In genomic region chr20:12083269-12083668, GRCh38 we compare ENCODE assay signal across 33 cellular contexts.
DNase-seq lines count a peak whose midpoint lies in the region; ATAC-seq, FAIRE-seq and TF ChIP-seq lines count a peak whose summit lies in the region.
"Had no signal": no experiment of that assay in that cellular context is flagged by ENCODE, and none has a peak within 500 bp of the region (broad histone marks: within the 10 kb centered on the region; RNA-seq: fewer than 3 reads in every experiment).

No MANE protein-coding gene starts in this region.

- WGBS in HepG2 (ENCODE audit: low lambda C conversion rate): 17% methylated on average over 2 of the region's 2 CpGs
- 75% methylated on average over 2 of the region's 2 CpGs for WGBS in right lobe of liver (ENCODE audit: insufficient coverage, low coverage, low lambda C conversion rate, missing lambda C conversion rate)
- WGBS in GM12878 (ENCODE audit: insufficient coverage, insufficient replicate concordance, low lambda C conversion rate, missing lambda C conversion rate): 22% methylated on average over 2 of the region's 2 CpGs

- SMC1A ChIA-PET in GM12878 (lab: Charles Lee; ENCODE audit: uncharacterized antibody, unreplicated experiment): no interaction called here

- H3K27me3 ChIP-seq in HepG2 (ENCODE audit: control insufficient read depth in 1 of 2, insufficient read depth in 2 of 2, low read length in 2 of 2) (no peaks in the 10 kb centered on the region), right lobe of liver (no peaks in the 10 kb centered on the region), GM12878 (replicated peaks in 1 of 2; ENCODE audit: control insufficient read depth in 2 of 2, insufficient read depth in 2 of 2, low read length in 1 of 2) (no peaks in the 10 kb centered on the region)
- H3K27me3 ChIP-seq: BE2C; BLaER1; BLaER1 treated with 17β-estradiol and CSF1 and Interleukin-3, amounts not matched to agents 10 nM and 100 nM had no signal

- BruUV-seq in HepG2 (replicated peaks; lab: Mats Ljungman, UMichigan) (no TSS peak), GM12878 (replicated peaks; lab: Mats Ljungman, UMichigan) (no TSS peak)

- H3K79me2 ChIP-seq in HepG2 (ENCODE audit: insufficient read depth, low read length) (no peaks in the 10 kb centered on the region), GM12878 (ENCODE audit: control insufficient read depth, insufficient read depth, low read length) (no peaks in the 10 kb centered on the region)

- H3K36me3 ChIP-seq in HepG2 (replicated peaks in 1 of 2; ENCODE audit: control insufficient read depth in 1 of 2, insufficient read depth in 2 of 2, low read length in 2 of 2) (no peaks in the 10 kb centered on the region), right lobe of liver (no peaks in the 10 kb centered on the region), HEK293 (ENCODE audit: control insufficient read depth in 2 of 2, insufficient read depth in 1 of 2, low read length in 2 of 2) (no peaks in the 10 kb centered on the region), GM12878 (ENCODE audit: control insufficient read depth in 2 of 2, insufficient read depth in 2 of 2, low read length in 1 of 2) (no peaks in the 10 kb centered on the region)
- H3K36me3 ChIP-seq: BE2C; BLaER1; BLaER1 treated with 17β-estradiol and CSF1 and Interleukin-3, amounts not matched to agents 10 nM and 100 nM had no signal

- TF ChIP-seq RAD21 in HepG2 (CRISPR knock-in tag; IDR thresholded peaks at IDR 0.05) (no peak), GM12878 (IDR thresholded peaks at IDR 0.05; ENCODE audit: insufficient read depth, low read depth, low read length) (no peak)

- H3K4me3 ChIP-seq in HepG2 (replicated peaks in 1 of 3; ENCODE audit: insufficient read depth in 1 of 3, low read depth in 2 of 3, low read length in 3 of 3): no peak overlapping the region
- H3K4me3 ChIP-seq in right lobe of liver: no peak overlapping the region
- no peak overlapping the region for H3K4me3 ChIP-seq in HEK293 (ENCODE audit: low read depth, low read length)
- no peak overlapping the region for H3K4me3 ChIP-seq in GM12878
- H3K4me3 ChIP-seq: A549; BLaER1; BLaER1 treated with 17β-estradiol and CSF1 and Interleukin-3, amounts not matched to agents 10 nM and 100 nM had no signal

- ATAC-seq in HepG2: no peak
- no peak for ATAC-seq in right lobe of liver
- ATAC-seq in GM12878: no peak
- ATAC-seq in GM19324 (IDR thresholded peaks at IDR 0.05; ENCODE audit: low FRiP score, unreplicated experiment): no peak
- ATAC-seq: A549; CD8-positive, alpha-beta T cell had no signal

- TF ChIP-seq EP300 in HepG2 (IDR thresholded peaks at IDR 0.05; ENCODE audit: low read depth in 2 of 2, low read length in 2 of 2) (no peak), HepG2 (CRISPR knock-in tag; IDR thresholded peaks at IDR 0.05; ENCODE audit: borderline replicate concordance) (no peak), GM12878 (IDR thresholded peaks at IDR 0.05; ENCODE audit: borderline replicate concordance in 1 of 2, control insufficient read depth in 1 of 2, low read depth in 2 of 2, low read length in 2 of 2) (no peak)

- H2AFZ ChIP-seq in HepG2 (ENCODE audit: low read length): no peak overlapping the region
- no peak overlapping the region for H2AFZ ChIP-seq in GM12878 (ENCODE audit: control insufficient read depth, low read depth, low read length)

- no peaks in the 10 kb centered on the region for H3K9me3 ChIP-seq in HepG2 (ENCODE audit: low read length)
- no peaks in the 10 kb centered on the region for H3K9me3 ChIP-seq in right lobe of liver
- no peaks in the 10 kb centered on the region for H3K9me3 ChIP-seq in HEK293 (ENCODE audit: control insufficient read depth, insufficient read depth, low read depth, low read length)
- H3K9me3 ChIP-seq in GM12878 (replicated peaks; ENCODE audit: control insufficient read depth, insufficient read depth, low read length): no peaks in the 10 kb centered on the region
- H3K9me3 ChIP-seq: A549; BE2C; BLaER1; BLaER1 treated with 17β-estradiol and CSF1 and Interleukin-3, amounts not matched to agents 10 nM and 100 nM; Caco-2 had no signal

- TF ChIP-seq CTCF in HepG2 (CRISPR knock-in tag; IDR thresholded peaks at IDR 0.05) (no peak), right lobe of liver (IDR thresholded peaks at IDR 0.05) (no peak), HEK293 (tag by site-specific recombination; IDR thresholded peaks at IDR 0.05) (no peak), GM12878 (IDR thresholded peaks at IDR 0.05 in 2 of 3, conservative IDR thresholded peaks at IDR 0.05 in 1 of 3; ENCODE audit: control insufficient read depth in 2 of 3, extremely low read depth in 1 of 3, insufficient read depth in 1 of 3, low read depth in 3 of 3, low read length in 3 of 3) (no peak)

- CTCF ChIA-PET in HepG2 (lab: Yijun Ruan, JAX; ENCODE audit: low intra/inter-chr PET ratio, low total read pairs): no interaction called here
- CTCF ChIA-PET in HEK293 (lab: Yijun Ruan, JAX): interaction anchor here (0.6 kb wide), 1 partner anchor 494 kb away, joined by 4 read pairs; no protein-coding TSS in a partner anchor
- CTCF ChIA-PET in GM12878 (lab: Yijun Ruan, JAX): interaction anchor here (0.6 kb wide), 1 partner anchor 230 kb away, joined by 3 read pairs; no protein-coding TSS in a partner anchor

- H3K9ac ChIP-seq in HepG2 (ENCODE audit: insufficient read depth, low read depth, low read length): no peak overlapping the region
- no peak overlapping the region for H3K9ac ChIP-seq in GM12878 (ENCODE audit: control insufficient read depth, insufficient read depth, low read length)
- H3K9ac ChIP-seq: BLaER1; BLaER1 treated with 17β-estradiol and CSF1 and Interleukin-3, amounts not matched to agents 10 nM and 100 nM had no signal

- RAD21 ChIA-PET in GM12878 (lab: Charles Lee; ENCODE audit: unreplicated experiment): interaction anchor here (0.5 to 0.6 kb wide), 2 partner anchors 10 to 39 kb away, joined by 3 to 4 read pairs; no protein-coding TSS in a partner anchor

- DNase-seq in HepG2 (ENCODE audit: low spot score) (no peak), right lobe of liver (no peak), GM12878 (ENCODE audit: low read depth, low spot score) (no peak), iPS-NIHi7 (ENCODE audit: extremely low spot score) (no peak)
- DNase-seq: 8988T; ACHN; AML-193; BE2C; C1 segment of cervical spinal cord; Caco-2; Calu3; CD4-positive, alpha-beta memory T cell; CD4-positive, alpha-beta T cell; CD4-positive, CD25-positive, alpha-beta regulatory T cell; CD8-positive, alpha-beta memory T cell; CD8-positive, alpha-beta T cell; COR-L47; DMS 273 treated with DMSO at 0.1 percent for 48 hours; DMS153; DMS53; DMS79; DMS79 treated with DMSO at 0.1 percent for 48 hours; DND-41; EL had no signal

- H3K27ac ChIP-seq in HepG2 (ENCODE audit: extremely low read length, insufficient read depth, low read length): no peak overlapping the region
- H3K27ac ChIP-seq in right lobe of liver: no peak overlapping the region
- H3K27ac ChIP-seq in HEK293 (ENCODE audit: extremely low read depth, low read depth, low read length): no peak overlapping the region
- no peak overlapping the region for H3K27ac ChIP-seq in GM12878 (ENCODE audit: control insufficient read depth, insufficient read depth)
- H3K27ac ChIP-seq: 22Rv1; A549; BLaER1; BLaER1 treated with 17β-estradiol and CSF1 and Interleukin-3, amounts not matched to agents 10 nM and 100 nM; C4-2B had no signal

- H4K20me1 ChIP-seq in HepG2 (ENCODE audit: insufficient read depth, low read length): no peaks in the 10 kb centered on the region
- H4K20me1 ChIP-seq in GM12878 (ENCODE audit: control insufficient read depth, insufficient read depth): no peaks in the 10 kb centered on the region
- H4K20me1 ChIP-seq: BLaER1; BLaER1 treated with 17β-estradiol and CSF1 and Interleukin-3, amounts not matched to agents 10 nM and 100 nM had no signal

- in situ Hi-C loops in HepG2 (cut with HindIII; ENCODE audit: extremely low pct_ligation_motif_present, low pct_unique_long_range_greater_than_20kb) (no loop called here), GM12878 (cut with MboI) (no loop called here)

- TF ChIP-seq POLR2A in HepG2 (IDR thresholded peaks at IDR 0.05; ENCODE audit: insufficient read depth in 1 of 2, low read depth in 2 of 2, low read length in 2 of 2) (no peak), right lobe of liver (IDR thresholded peaks at IDR 0.05) (no peak), GM12878 (IDR thresholded peaks at IDR 0.05; ENCODE audit: low read depth, low read length) (no peak)

- FAIRE-seq in HepG2 (lab: Jason Lieb, UNC): no peak
- no peak for FAIRE-seq in GM12878 (lab: Jason Lieb, UNC)
- FAIRE-seq: A204.1, A549, D721Med had no signal

- H3K4me1 ChIP-seq in HepG2 (ENCODE audit: insufficient read depth, low read length) (no peaks in the 10 kb centered on the region), right lobe of liver (no peaks in the 10 kb centered on the region), HEK293 (ENCODE audit: control insufficient read depth, insufficient read depth, low read length) (no peaks in the 10 kb centered on the region), GM12878 (ENCODE audit: control insufficient read depth, insufficient read depth, low read length) (no peaks in the 10 kb centered on the region)
- H3K4me1 ChIP-seq: A549; BE2C; BLaER1; BLaER1 treated with 17β-estradiol and CSF1 and Interleukin-3, amounts not matched to agents 10 nM and 100 nM; Caco-2 had no signal

- intact Hi-C loops in HepG2 (cut with micrococcal nuclease; ENCODE audit: unreplicated experiment): no loop called here
- intact Hi-C loops in right lobe of liver (cut with DNase I): no loop called here
- intact Hi-C loops in GM12878 (cut with micrococcal nuclease; ENCODE audit: unreplicated experiment): no loop called here

- H3K4me2 ChIP-seq in HepG2 (ENCODE audit: low read depth, low read length) (no peak overlapping the region), GM12878 (ENCODE audit: control insufficient read depth, insufficient read depth) (no peak overlapping the region)
- H3K4me2 ChIP-seq: A549; BLaER1; BLaER1 treated with 17β-estradiol and CSF1 and Interleukin-3, amounts not matched to agents 10 nM and 100 nM had no signal

- POLR2A ChIA-PET in HepG2 (lab: Yijun Ruan, JAX): no interaction called here
- POLR2A ChIA-PET in HEK293 (lab: Yijun Ruan, JAX): no interaction called here
- POLR2A ChIA-PET in GM12878 (lab: Charles Lee): no interaction called here

TF ChIP-seq in HepG2, 621 proteins besides CTCF, POLR2A, EP300 and RAD21 (continues in another document):
- peak; percentile 54; the same call in 1 of the 2 replicates for TF ChIP-seq CREB1 (IDR thresholded peaks at IDR 0.05)
- no peak for TF ChIP-seq CREB1 (CRISPR knock-in tag; IDR thresholded peaks at IDR 0.05)
- no peak for TF ChIP-seq SCMH1 (CRISPR knock-in tag; IDR thresholded peaks at IDR 0.05; ENCODE audit: borderline replicate concordance)

TF ChIP-seq in GM12878, 131 proteins besides CTCF, POLR2A, EP300 and RAD21:
- no peak for TF ChIP-seq NFYA (IDR thresholded peaks at IDR 0.05; ENCODE audit: borderline replicate concordance, low read depth, low read length)
- 0 out of 2 replicates have a peak, but pooled peaks have one; percentile 37 for TF ChIP-seq ATF7 (IDR thresholded peaks at IDR 0.05; ENCODE audit: low read depth)

Comparison
In these comparisons a context has a peak if more than half of its experiments do, and no peak if none do; other contexts are left out.
1. Of the 63 proteins assayed by ChIP-seq in both HepG2 and HEK293: peak only in HepG2: none; only in HEK293: ATF2; in both: none; in neither: 62.